ENCODE assay signal across 8 cellular contexts in genomic region chr10:72243822-72244437, GRCh38. TPM values are rescaled to one million over a fixed set of nuclear protein-coding genes. Genes with fewer than 3 reads are reported as not detected.
A peak's percentile ranks its signal among the peaks of the same experiment; 100 is the strongest.
DNase-seq lines count a peak whose midpoint lies in the region; ATAC-seq, FAIRE-seq and TF ChIP-seq lines count a peak whose summit lies in the region.

No MANE protein-coding gene starts in this region.

- intact Hi-C loops in activated CD4-positive, alpha-beta memory T cell treated with anti-CD3 and anti-CD28 coated beads for 36 hours (cut with micrococcal nuclease) = no loop called here
- intact Hi-C loops in pancreas (cut with DNase I) = no loop called here

- no peaks in the 10 kb centered on the region for H4K20me1 ChIP-seq in SK-N-SH (ENCODE audit: insufficient read depth)

- no peak overlapping the region for H3K9ac ChIP-seq in SK-N-SH

- no peak for FAIRE-seq in pancreas (lab: Jason Lieb, UNC)

- no peak overlapping the region; the same call in 1 of the 2 replicates for H2AFZ ChIP-seq in SK-N-SH (ENCODE audit: low read depth)

- H3K9me3 ChIP-seq in SK-N-SH (no peaks in the 10 kb centered on the region), pancreas (no peaks in the 10 kb centered on the region)

- H3K27ac Mint-ChIP-seq in activated CD4-positive, alpha-beta memory T cell treated with anti-CD3 and anti-CD28 coated beads for 36 hours = peak overlapping the region; percentile 48
- H3K27ac Mint-ChIP-seq in activated CD4-positive, alpha-beta memory T cell treated with anti-CD3 and anti-CD28 coated beads, Interleukin-2, amount 10 ng/mL, durations not matched to agents 7 days and 5 days = no peak overlapping the region

- H3K27me3 ChIP-seq in SK-N-SH (ENCODE audit: insufficient read depth) (no peaks in the 10 kb centered on the region), pancreas (no peaks in the 10 kb centered on the region)

- ATAC-seq in pancreas = peak in 2 of 4 donors; percentile 2 to 9
- no peak for ATAC-seq in GM18867 (IDR thresholded peaks at IDR 0.05; ENCODE audit: unreplicated experiment)

- peaks cover 4% of the 10 kb centered on the region for H3F3A ChIP-seq in SK-N-SH (replicated peaks; ENCODE audit: insufficient read depth)

- H3K4me3 ChIP-seq in SK-N-SH (ENCODE audit: low read depth in 2 of 2, low read length in 1 of 2) (no peak overlapping the region), pancreas (no peak overlapping the region)

- TF ChIP-seq EP300 in SK-N-SH (IDR thresholded peaks at IDR 0.05; ENCODE audit: borderline replicate concordance in 1 of 2, low read depth in 1 of 2, low read length in 1 of 2) = no peak

- no peaks in the 10 kb centered on the region for H3K9me3 Mint-ChIP-seq in activated CD4-positive, alpha-beta memory T cell treated with anti-CD3 and anti-CD28 coated beads for 36 hours
- no peaks in the 10 kb centered on the region for H3K9me3 Mint-ChIP-seq in activated CD4-positive, alpha-beta memory T cell treated with anti-CD3 and anti-CD28 coated beads, Interleukin-2, amount 10 ng/mL, durations not matched to agents 7 days and 5 days

- H3K79me2 ChIP-seq in SK-N-SH (ENCODE audit: insufficient read depth) = no peaks in the 10 kb centered on the region

- no peaks in the 10 kb centered on the region for H3K27me3 Mint-ChIP-seq in activated CD4-positive, alpha-beta memory T cell treated with anti-CD3 and anti-CD28 coated beads for 36 hours
- no peaks in the 10 kb centered on the region for H3K27me3 Mint-ChIP-seq in activated CD4-positive, alpha-beta memory T cell treated with anti-CD3 and anti-CD28 coated beads, Interleukin-2, amount 10 ng/mL, durations not matched to agents 7 days and 5 days

- H3K4me1 Mint-ChIP-seq in activated CD4-positive, alpha-beta memory T cell treated with anti-CD3 and anti-CD28 coated beads for 36 hours (ENCODE audit: low read depth) = peaks cover 73% of the 10 kb centered on the region
- peaks cover 68% of the 10 kb centered on the region for H3K4me1 Mint-ChIP-seq in activated CD4-positive, alpha-beta memory T cell treated with anti-CD3 and anti-CD28 coated beads, Interleukin-2, amount 10 ng/mL, durations not matched to agents 7 days and 5 days

- H3K4me1 ChIP-seq in SK-N-SH (ENCODE audit: control insufficient read depth in 1 of 2, insufficient read depth in 2 of 2, low read depth in 1 of 2, low read length in 1 of 2) = peaks cover 6 to 17% of the 10 kb centered on the region in 2 experiments; a peak in 1 of 4 replicates
- H3K4me1 ChIP-seq in pancreas = peaks cover 34 to 51% (median 44%) of the 10 kb centered on the region in 3 donors

- peak; percentile 42 for TF ChIP-seq RAD21 in SK-N-SH (IDR thresholded peaks at IDR 0.05; ENCODE audit: low read length)

- H3K36me3 Mint-ChIP-seq in activated CD4-positive, alpha-beta memory T cell treated with anti-CD3 and anti-CD28 coated beads for 36 hours = no peaks in the 10 kb centered on the region
- H3K36me3 Mint-ChIP-seq in activated CD4-positive, alpha-beta memory T cell treated with anti-CD3 and anti-CD28 coated beads, Interleukin-2, amount 10 ng/mL, durations not matched to agents 7 days and 5 days (ENCODE audit: low read depth) = peaks cover 9% of the 10 kb centered on the region

- no peaks in the 10 kb centered on the region for H3K9me2 ChIP-seq in SK-N-SH

- no peaks in the 10 kb centered on the region for H3K36me3 ChIP-seq in SK-N-SH (replicated peaks in 1 of 2; ENCODE audit: control insufficient read depth in 1 of 2, insufficient read depth in 2 of 2, low read length in 1 of 2)
- no peaks in the 10 kb centered on the region for H3K36me3 ChIP-seq in pancreas

- H3K4me2 ChIP-seq in SK-N-SH = no peak overlapping the region

- POLR2A ChIA-PET in activated CD4-positive, alpha-beta memory T cell treated with anti-CD3 and anti-CD28 coated beads for 36 hours (lab: Charles Lee) = interaction anchor here (1.1 kb wide), 1 partner anchor 17 kb away, joined by 3 read pairs; no protein-coding TSS in a partner anchor
- POLR2A ChIA-PET in activated CD4-positive, alpha-beta memory T cell treated with anti-CD3 and anti-CD28 coated beads, Interleukin-2, amount 10 ng/mL, durations not matched to agents 7 days and 5 days (lab: Charles Lee) = interaction anchor here (1.0 kb wide), 1 partner anchor 29 kb away, joined by 4 read pairs; no protein-coding TSS in a partner anchor
- POLR2A ChIA-PET in SK-N-SH (lab: Yijun Ruan, JAX) = no interaction called here

- peak overlapping the region in 1 of 2 experiments; percentile 30; a peak in 1 of 4 replicates for H3K27ac ChIP-seq in SK-N-SH (ENCODE audit: low read depth in 2 of 2, low read length in 1 of 2)
- H3K27ac ChIP-seq in pancreas = peak overlapping the region in 3 of 4 donors; percentile 31 to 64 (median 55)

- 83% methylated on average over 11 of the region's 11 CpGs for WGBS in SK-N-SH (ENCODE audit: low lambda C conversion rate)
- 64 to 66% methylated on average over 11 of the region's 11 CpGs for WGBS in pancreas, 2 donors

- CTCF ChIA-PET in activated CD4-positive, alpha-beta memory T cell treated with anti-CD3 and anti-CD28 coated beads for 36 hours (lab: Charles Lee) = interaction anchor here (1.0 to 2.0 kb wide), 2 partner anchors 32 to 851 kb away, joined by 3 to 7 read pairs; no protein-coding TSS in a partner anchor
- CTCF ChIA-PET in activated CD4-positive, alpha-beta memory T cell treated with anti-CD3 and anti-CD28 coated beads, Interleukin-2, amount 10 ng/mL, durations not matched to agents 7 days and 5 days (lab: Charles Lee) = interaction anchor here (1.3 to 1.6 kb wide), 4 partner anchors 20 to 93 kb away, joined by 3 to 4 read pairs (median 4); no protein-coding TSS in a partner anchor
- CTCF ChIA-PET in SK-N-SH (lab: Yijun Ruan, JAX) = interaction anchor here (1.0 kb wide), 1 partner anchor 9 kb away, joined by 4 read pairs; no protein-coding TSS in a partner anchor

- no peak overlapping the region for H3K4me3 Mint-ChIP-seq in activated CD4-positive, alpha-beta memory T cell treated with anti-CD3 and anti-CD28 coated beads for 36 hours
- H3K4me3 Mint-ChIP-seq in activated CD4-positive, alpha-beta memory T cell treated with anti-CD3 and anti-CD28 coated beads, Interleukin-2, amount 10 ng/mL, durations not matched to agents 7 days and 5 days = no peak overlapping the region

- TF ChIP-seq CTCF in SK-N-SH (IDR thresholded peaks at IDR 0.05) = no peak; the same call in 1 of the 2 replicates
- TF ChIP-seq CTCF in pancreas (IDR thresholded peaks at IDR 0.05) = no peak

- DNase-seq in activated CD4-positive, alpha-beta memory T cell treated with anti-CD3 and anti-CD28 coated beads for 36 hours = no peak
- DNase-seq in activated CD4-positive, alpha-beta memory T cell treated with anti-CD3 and anti-CD28 coated beads, Interleukin-2, amount 10 ng/mL, durations not matched to agents 7 days and 5 days = no peak
- DNase-seq in SK-N-SH = no peak
- DNase-seq in fibroblast of peridontal ligament (ENCODE audit: extremely low read depth) = peak; percentile 98
- peak in 1 of 6 donors; percentile 28 for DNase-seq in pancreas
- DNase-seq in NCI-H1105 treated with DMSO at 0.1 percent for 48 hours (lab: John Stamatoyannopoulos, UW) = no peak
- DNase-seq in NCI-H345 treated with DMSO at 0.1 percent for 48 hours (lab: John Stamatoyannopoulos, UW; ENCODE audit: unreplicated experiment) = no peak

TF ChIP-seq in SK-N-SH, 30 proteins besides CTCF, POLR2A, EP300 and RAD21:
- TF ChIP-seq SMC3 (IDR thresholded peaks at IDR 0.05; ENCODE audit: low read depth, low read length) = no peak
- 0 out of 2 replicates have a peak, but pooled peaks have one; percentile 31 for TF ChIP-seq NFIC (IDR thresholded peaks at IDR 0.05; ENCODE audit: borderline replicate concordance)

RNA-seq across cellular contexts. Expression of gene ASCC1, which starts 27.9 kb away (rescaled TPM):
- 10 to 100 TPM; 50.9 to 52.5 TPM for total RNA-seq in activated CD4-positive, alpha-beta memory T cell treated with anti-CD3 and anti-CD28 coated beads for 36 hours
- total RNA-seq in activated CD4-positive, alpha-beta memory T cell treated with anti-CD3 and anti-CD28 coated beads, Interleukin-2, amount 10 ng/mL, durations not matched to agents 7 days and 5 days = 10 to 100 TPM; 35.5 to 36.2 TPM
- polyA plus RNA-seq in SK-N-SH (2012; rRNA removed) = 15.0 and 19.5 TPM in 2 replicates
- 21.7 and 23.6 TPM in 2 replicates for polyA plus RNA-seq in SK-N-SH (2012; cell fraction: cytosol; rRNA removed)
- polyA plus RNA-seq in SK-N-SH (2012; cell fraction: nucleus; rRNA removed) = 9.3 and 14.7 TPM in 2 replicates
- 10 to 100 TPM; 11.7 to 26.0 (median 16.9) TPM for total RNA-seq in pancreas
- 10 to 100 TPM in 1 of 2 donors, 1 to 10 TPM in 1; 5.4 to 10.5 TPM for polyA plus RNA-seq in pancreas

RNA-seq across cellular contexts. Expression of gene ANAPC16, which starts 28.1 kb away (rescaled TPM):
- 100 to 1,000 TPM; 119 to 122 TPM for total RNA-seq in activated CD4-positive, alpha-beta memory T cell treated with anti-CD3 and anti-CD28 coated beads for 36 hours
- total RNA-seq in activated CD4-positive, alpha-beta memory T cell treated with anti-CD3 and anti-CD28 coated beads, Interleukin-2, amount 10 ng/mL, durations not matched to agents 7 days and 5 days = 100 to 1,000 TPM in 1 of 2 experiments, 10 to 100 TPM in 1; 94.2 to 101 TPM
- 45.2 and 65.7 TPM in 2 replicates for polyA plus RNA-seq in SK-N-SH (2012; rRNA removed)
- 81.1 and 87.8 TPM in 2 replicates for polyA plus RNA-seq in SK-N-SH (2012; cell fraction: cytosol; rRNA removed)
- polyA plus RNA-seq in SK-N-SH (2012; cell fraction: nucleus; rRNA removed) = 15.3 and 24.1 TPM in 2 replicates
- total RNA-seq in pancreas = 10 to 100 TPM; 52.4 to 92.6 (median 68.0) TPM
- polyA plus RNA-seq in pancreas = 100 to 1,000 TPM in 1 of 2 donors, 10 to 100 TPM in 1; 92.0 to 153 TPM

RNA-seq across cellular contexts. Expression of gene DDIT4, which starts 29.8 kb away (rescaled TPM):
- total RNA-seq in activated CD4-positive, alpha-beta memory T cell treated with anti-CD3 and anti-CD28 coated beads for 36 hours = 100 to 1,000 TPM; 637 TPM
- total RNA-seq in activated CD4-positive, alpha-beta memory T cell treated with anti-CD3 and anti-CD28 coated beads, Interleukin-2, amount 10 ng/mL, durations not matched to agents 7 days and 5 days = 100 to 1,000 TPM; 475 to 481 TPM
- polyA plus RNA-seq in SK-N-SH (2012; rRNA removed) (24.9 and 30.4 TPM in 2 replicates), pancreas (100 to 1,000 TPM; 228 to 795 TPM)
- 19.5 and 19.9 TPM in 2 replicates for polyA plus RNA-seq in SK-N-SH (2012; cell fraction: cytosol; rRNA removed)
- 41.8 and 55.3 TPM in 2 replicates for polyA plus RNA-seq in SK-N-SH (2012; cell fraction: nucleus; rRNA removed)
- 1,000 to 10,000 TPM in 1 of 6 donors, 100 to 1,000 TPM in 3, 10 to 100 TPM in 2; 61.6 to 1,144 (median 191) TPM for total RNA-seq in pancreas
